ENCODE assay signal across 13 cellular contexts in the genomic region with DNA sequence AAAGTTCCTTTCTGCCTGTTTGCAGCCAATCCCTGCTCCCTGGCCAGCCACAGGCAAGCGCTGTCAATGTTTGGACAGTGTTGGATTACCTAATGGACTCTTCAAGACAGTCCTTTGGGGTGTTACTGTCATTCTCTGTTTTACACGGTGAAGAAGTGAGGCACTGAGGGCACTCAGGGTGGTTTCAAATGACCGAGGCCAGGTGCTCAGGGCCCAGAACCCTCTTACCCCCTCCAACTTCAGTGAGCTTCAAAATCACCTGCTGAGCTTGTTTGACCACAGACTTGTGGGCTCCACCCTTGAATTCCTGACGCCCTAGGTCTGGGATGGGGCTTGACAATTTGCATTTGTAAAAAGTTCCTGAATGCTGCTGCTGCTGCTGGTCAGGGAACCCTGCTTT.
DNase-seq lines count a peak whose midpoint lies in the region; ATAC-seq, FAIRE-seq and TF ChIP-seq lines count a peak whose summit lies in the region.
"Had no signal": no experiment of that assay in that cellular context is flagged by ENCODE, and none has a peak within 500 bp of the region (broad histone marks: within the 10 kb centered on the region; RNA-seq: fewer than 3 reads in every experiment).

No MANE protein-coding gene starts in this region.

- no peak overlapping the region for H3K4ac ChIP-seq in H1 (replicated peaks; ENCODE audit: insufficient read length, low read depth, low read length)

- no peak overlapping the region for H3K9ac ChIP-seq in HUES48 (ENCODE audit: low read depth, low read length)
- H3K9ac ChIP-seq in H1 (replicated peaks in 1 of 4; ENCODE audit: extremely low read depth in 1 of 4, low read depth in 3 of 4, low read length in 3 of 4), result no peak overlapping the region

- 34% methylated on average over 4 of the region's 4 CpGs; no CpG with 5 or more reads in 1 of the 2 experiments for WGBS in H1 (ENCODE audit: extremely low coverage in 1 of 2, insufficient coverage in 1 of 2, insufficient read length in 1 of 2, insufficient replicate concordance in 2 of 2, low coverage in 1 of 2, low lambda C conversion rate in 2 of 2, missing lambda C conversion rate in 1 of 2), 2 experiments
- WGBS in sigmoid colon, 2 donors, result 31 to 68% methylated on average over 4 of the region's 4 CpGs

- no peak for TF ChIP-seq RAD21 in H1 (IDR thresholded peaks at IDR 0.05 in 1 of 2, conservative IDR thresholded peaks at IDR 0.05 in 1 of 2; ENCODE audit: low read depth in 2 of 2, low read length in 2 of 2)

- H3K4me1 ChIP-seq in HUES48 (ENCODE audit: control insufficient read depth, insufficient read depth, low read length) (peaks cover 33% of the 10 kb centered on the region), H1 (replicated peaks in 1 of 4; ENCODE audit: control insufficient read depth in 3 of 4, insufficient read depth in 4 of 4, low read length in 3 of 4) (peaks cover 0 to 15% (median 12%) of the 10 kb centered on the region in 4 experiments; a peak in 4 of 7 replicates), sigmoid colon (peaks cover 0 to 5% (median 0%) of the 10 kb centered on the region in 4 donors)

- ATAC-seq in T-cell (replicated peaks in 1 of 4), result no peak
- no peak for ATAC-seq in activated CD8-positive, alpha-beta T cell treated with anti-CD3 and anti-CD28 coated beads for 36 hours
- no peak for ATAC-seq in activated T-helper 17 cell treated with anti-CD3 and anti-CD28 coated beads, Interleukin-2, amount 50 U/mL, for 72 hours (replicated peaks)
- ATAC-seq: activated CD4-positive, alpha-beta T cell treated with anti-CD3 and anti-CD28 coated beads for 36 hours had no signal

- H2BK15ac ChIP-seq in H1 (ENCODE audit: low read length), result peak overlapping the region; percentile 55; the same call in 1 of the 2 replicates

- H3K23ac ChIP-seq in H1 (ENCODE audit: insufficient read length), result no peak overlapping the region

- no peaks in the 10 kb centered on the region for H3K27me3 ChIP-seq in HUES48 (ENCODE audit: control insufficient read depth, insufficient read depth, low read length)
- no peaks in the 10 kb centered on the region for H3K27me3 ChIP-seq in H1 (replicated peaks in 1 of 4; ENCODE audit: control insufficient read depth in 3 of 4, extremely low read depth in 1 of 4, insufficient read depth in 3 of 4, low read length in 3 of 4)
- H3K27me3 ChIP-seq in sigmoid colon, result no peaks in the 10 kb centered on the region
- H3K27me3 ChIP-seq: suprapubic skin had no signal

- CTCF ChIA-PET in H1 (lab: Charles Lee; ENCODE audit: partially characterized antibody), result interaction anchor here (0.8 to 2.2 kb wide), 6 partner anchors 9 to 48 kb away, joined by 3 to 9 read pairs (median 4); no protein-coding TSS in a partner anchor
- CTCF ChIA-PET in T-cell (lab: Charles Lee), result interaction anchor here in 1 of 2 donors (0.6 kb wide), 1 partner anchor 31 kb away, joined by 3 read pairs; no protein-coding TSS in a partner anchor
- CTCF ChIA-PET in activated CD8-positive, alpha-beta T cell treated with anti-CD3 and anti-CD28 coated beads for 36 hours (lab: Charles Lee), result no interaction called here

- H3K14ac ChIP-seq in H1 (ENCODE audit: insufficient read length), result no peak overlapping the region

- H3K56ac ChIP-seq in H1 (replicated peaks; ENCODE audit: insufficient read length, low read depth, low read length), result no peak overlapping the region

- no peaks in the 10 kb centered on the region for H4K20me1 ChIP-seq in H1 (replicated peaks in 1 of 2; ENCODE audit: control insufficient read depth in 1 of 2, insufficient read depth in 2 of 2, low read length in 2 of 2)

- H2BK12ac ChIP-seq in H1 (ENCODE audit: low read depth, low read length), result 0 out of 2 replicates have a peak overlapping the region, but pooled peaks have one; percentile 45

- DNase-seq in NCI-H2196 (lab: John Stamatoyannopoulos, UW; ENCODE audit: unreplicated experiment) (peak; percentile 60), H1 (ENCODE audit: low read depth in 1 of 2, low spot score in 2 of 2) (peak in 1 of 2 experiments; percentile 58), sigmoid colon (no peak), T-cell (no peak), GM19240 (ENCODE audit: insufficient read length, low spot score) (no peak)
- DNase-seq in activated CD8-positive, alpha-beta T cell treated with anti-CD3 and anti-CD28 coated beads for 36 hours, result no peak
- DNase-seq: activated CD4-positive, alpha-beta T cell treated with anti-CD3 and anti-CD28 coated beads for 36 hours; activated naive CD4-positive, alpha-beta T cell treated with anti-CD3 and anti-CD28 coated beads, Interleukin-2, amount 10 ng/mL, durations not matched to agents 7 days and 5 days; effector CD8-positive, alpha-beta T cell; stimulated activated CD4-positive, alpha-beta T cell treated with anti-CD3 and anti-CD28 coated beads, Interleukin-4, amount 100 ng/mL, for 24 hours had no signal

- H3K9me3 ChIP-seq in HUES48 (ENCODE audit: control insufficient read depth, insufficient read depth, low read length) (no peaks in the 10 kb centered on the region), H1 (ENCODE audit: insufficient read depth in 2 of 2, low read depth in 1 of 2, low read length in 1 of 2) (no peaks in the 10 kb centered on the region), sigmoid colon (no peaks in the 10 kb centered on the region)
- H3K9me3 ChIP-seq: suprapubic skin had no signal

- H2AFZ ChIP-seq in H1 (ENCODE audit: low read length), result no peak overlapping the region

- POLR2A ChIA-PET in H1 (lab: Charles Lee; ENCODE audit: partially characterized antibody) (interaction anchor here (0.9 to 1.1 kb wide), 6 partner anchors 9 to 508 kb away, joined by 3 to 6 read pairs (median 4); no protein-coding TSS in a partner anchor), T-cell (lab: Charles Lee) (no interaction called here)
- POLR2A ChIA-PET in activated CD8-positive, alpha-beta T cell treated with anti-CD3 and anti-CD28 coated beads for 36 hours (lab: Charles Lee), result no interaction called here

- H3K27ac Mint-ChIP-seq in T-cell, result no peak overlapping the region
- no peak overlapping the region for H3K27ac Mint-ChIP-seq in activated CD8-positive, alpha-beta T cell treated with anti-CD3 and anti-CD28 coated beads for 36 hours
- H3K27ac Mint-ChIP-seq in activated T-helper 17 cell treated with anti-CD3 and anti-CD28 coated beads, Interleukin-2, amount 50 U/mL, for 72 hours, result no peak overlapping the region
- H3K27ac Mint-ChIP-seq: activated CD4-positive, alpha-beta T cell treated with anti-CD3 and anti-CD28 coated beads for 36 hours; activated naive CD4-positive, alpha-beta T cell treated with anti-CD3 and anti-CD28 coated beads, Interleukin-2, amount 10 ng/mL, durations not matched to agents 7 days and 5 days had no signal

- H3K36me3 ChIP-seq in HUES48 (ENCODE audit: control insufficient read depth, insufficient read depth, low read length), result no peaks in the 10 kb centered on the region
- no peaks in the 10 kb centered on the region for H3K36me3 ChIP-seq in H1 (ENCODE audit: control insufficient read depth in 2 of 4, insufficient read depth in 4 of 4, low read length in 3 of 4)
- no peaks in the 10 kb centered on the region for H3K36me3 ChIP-seq in sigmoid colon
- H3K36me3 ChIP-seq: suprapubic skin had no signal

- no peak overlapping the region for H4K8ac ChIP-seq in H1 (ENCODE audit: extremely low read depth, insufficient read depth, low read length)

- peak; percentile 98 for FAIRE-seq in H1 (lab: Jason Lieb, UNC)

- peak overlapping the region; percentile 31 for H4K5ac ChIP-seq in H1 (ENCODE audit: insufficient read length, low read depth, low read length)

- H3K27me3 Mint-ChIP-seq in T-cell, result no peaks in the 10 kb centered on the region
- no peaks in the 10 kb centered on the region for H3K27me3 Mint-ChIP-seq in activated CD8-positive, alpha-beta T cell treated with anti-CD3 and anti-CD28 coated beads for 36 hours
- H3K27me3 Mint-ChIP-seq in activated T-helper 17 cell treated with anti-CD3 and anti-CD28 coated beads, Interleukin-2, amount 50 U/mL, for 72 hours, result no peaks in the 10 kb centered on the region
- H3K27me3 Mint-ChIP-seq: activated CD4-positive, alpha-beta T cell treated with anti-CD3 and anti-CD28 coated beads for 36 hours; activated naive CD4-positive, alpha-beta T cell treated with anti-CD3 and anti-CD28 coated beads, Interleukin-2, amount 10 ng/mL, durations not matched to agents 7 days and 5 days had no signal

- H2AK5ac ChIP-seq in H1 (ENCODE audit: low read depth, low read length), result peak overlapping the region; percentile 14; the same call in 1 of the 2 replicates

- no peak overlapping the region for H3K4me3 Mint-ChIP-seq in T-cell
- no peak overlapping the region for H3K4me3 Mint-ChIP-seq in activated CD8-positive, alpha-beta T cell treated with anti-CD3 and anti-CD28 coated beads for 36 hours
- H3K4me3 Mint-ChIP-seq in activated T-helper 17 cell treated with anti-CD3 and anti-CD28 coated beads, Interleukin-2, amount 50 U/mL, for 72 hours, result no peak overlapping the region
- H3K4me3 Mint-ChIP-seq: activated CD4-positive, alpha-beta T cell treated with anti-CD3 and anti-CD28 coated beads for 36 hours; activated naive CD4-positive, alpha-beta T cell treated with anti-CD3 and anti-CD28 coated beads, Interleukin-2, amount 10 ng/mL, durations not matched to agents 7 days and 5 days had no signal

- no peak for TF ChIP-seq EP300 in H1 (IDR thresholded peaks at IDR 0.05; ENCODE audit: borderline replicate concordance in 1 of 2, low read depth in 2 of 2, low read length in 2 of 2)
- no peak for TF ChIP-seq EP300 in sigmoid colon (IDR thresholded peaks at IDR 0.05)

- H3K36me3 Mint-ChIP-seq in T-cell, result peaks cover 6% of the 10 kb centered on the region
- no peaks in the 10 kb centered on the region for H3K36me3 Mint-ChIP-seq in activated CD8-positive, alpha-beta T cell treated with anti-CD3 and anti-CD28 coated beads for 36 hours (ENCODE audit: low read depth)
- H3K36me3 Mint-ChIP-seq in activated T-helper 17 cell treated with anti-CD3 and anti-CD28 coated beads, Interleukin-2, amount 50 U/mL, for 72 hours (ENCODE audit: low read depth), result no peaks in the 10 kb centered on the region
- H3K36me3 Mint-ChIP-seq: activated naive CD4-positive, alpha-beta T cell treated with anti-CD3 and anti-CD28 coated beads, Interleukin-2, amount 10 ng/mL, durations not matched to agents 7 days and 5 days had no signal

- intact Hi-C loops in sigmoid colon (cut with DNase I), result no loop called here
- intact Hi-C loops in activated CD8-positive, alpha-beta T cell treated with anti-CD3 and anti-CD28 coated beads for 36 hours (cut with micrococcal nuclease), result no loop called here

- TF ChIP-seq POLR2A in H1 (IDR thresholded peaks at IDR 0.05; ENCODE audit: control extremely low read depth in 1 of 2, low read depth in 2 of 2, low read length in 2 of 2), result no peak; a peak in 1 of 3 replicates
- TF ChIP-seq POLR2A in sigmoid colon (IDR thresholded peaks at IDR 0.05), result no peak

- peak overlapping the region; percentile 34 for H3K18ac ChIP-seq in H1 (ENCODE audit: extremely low read depth, low read length)

- H3K27ac ChIP-seq in HUES48 (ENCODE audit: low read depth, low read length) (peak overlapping the region; percentile 79), H1 (ENCODE audit: low read depth, low read length) (no peak overlapping the region), sigmoid colon (peak overlapping the region in 3 of 4 donors; percentile 12 to 37 (median 35))
- H3K27ac ChIP-seq: suprapubic skin had no signal

- H3K4me2 ChIP-seq in H1 (ENCODE audit: insufficient read depth in 1 of 2, low read depth in 2 of 2, low read length in 2 of 2), result peak overlapping the region in 1 of 2 experiments; percentile 39; a peak in 2 of 4 replicates

- H2BK20ac ChIP-seq in H1 (ENCODE audit: low read length), result peak overlapping the region; percentile 88; the same call in 1 of the 2 replicates

- no peak for TF ChIP-seq CTCF in H1 (IDR thresholded peaks at IDR 0.05; ENCODE audit: control extremely low read depth in 1 of 3, insufficient read depth in 1 of 3, low read depth in 1 of 3, low read length in 3 of 3)
- TF ChIP-seq CTCF in sigmoid colon (IDR thresholded peaks at IDR 0.05), result no peak
- no peak for TF ChIP-seq CTCF in activated CD8-positive, alpha-beta T cell treated with anti-CD3 and anti-CD28 coated beads for 36 hours (IDR thresholded peaks at IDR 0.05)

- no peaks in the 10 kb centered on the region for H3K79me2 ChIP-seq in H1 (ENCODE audit: control insufficient read depth in 1 of 2, insufficient read depth in 2 of 2, low read length in 2 of 2)

- no peak overlapping the region for H2BK120ac ChIP-seq in H1 (replicated peaks; ENCODE audit: low read depth, low read length)

- H3K23me2 ChIP-seq in H1 (ENCODE audit: low read depth, low read length), result no peaks in the 10 kb centered on the region

- no peaks in the 10 kb centered on the region for H3K79me1 ChIP-seq in H1 (ENCODE audit: low read depth, low read length)

- H3K9me3 Mint-ChIP-seq in T-cell, result no peaks in the 10 kb centered on the region
- no peaks in the 10 kb centered on the region for H3K9me3 Mint-ChIP-seq in activated CD8-positive, alpha-beta T cell treated with anti-CD3 and anti-CD28 coated beads for 36 hours
- no peaks in the 10 kb centered on the region for H3K9me3 Mint-ChIP-seq in activated T-helper 17 cell treated with anti-CD3 and anti-CD28 coated beads, Interleukin-2, amount 50 U/mL, for 72 hours
- H3K9me3 Mint-ChIP-seq: activated naive CD4-positive, alpha-beta T cell treated with anti-CD3 and anti-CD28 coated beads, Interleukin-2, amount 10 ng/mL, durations not matched to agents 7 days and 5 days had no signal

- H2BK5ac ChIP-seq in H1 (ENCODE audit: low read depth, low read length), result peak overlapping the region; percentile 84; the same call in 1 of the 2 replicates

- H3K4me3 ChIP-seq in HUES48 (ENCODE audit: low read depth, low read length), result no peak overlapping the region
- no peak overlapping the region for H3K4me3 ChIP-seq in H1 (ENCODE audit: extremely low read depth in 1 of 4, insufficient read depth in 2 of 4, low read depth in 3 of 4, low read length in 4 of 4)
- no peak overlapping the region for H3K4me3 ChIP-seq in sigmoid colon
- H3K4me3 ChIP-seq: suprapubic skin had no signal

- H4K91ac ChIP-seq in H1 (replicated peaks; ENCODE audit: insufficient read length, low read length), result no peak overlapping the region

- H3K4me1 Mint-ChIP-seq in T-cell, result no peaks in the 10 kb centered on the region
- no peaks in the 10 kb centered on the region for H3K4me1 Mint-ChIP-seq in activated CD8-positive, alpha-beta T cell treated with anti-CD3 and anti-CD28 coated beads for 36 hours (ENCODE audit: low read depth)
- no peaks in the 10 kb centered on the region for H3K4me1 Mint-ChIP-seq in activated T-helper 17 cell treated with anti-CD3 and anti-CD28 coated beads, Interleukin-2, amount 50 U/mL, for 72 hours
- H3K4me1 Mint-ChIP-seq: activated CD4-positive, alpha-beta T cell treated with anti-CD3 and anti-CD28 coated beads for 36 hours; activated naive CD4-positive, alpha-beta T cell treated with anti-CD3 and anti-CD28 coated beads, Interleukin-2, amount 10 ng/mL, durations not matched to agents 7 days and 5 days had no signal
